ENCODE assay signal across 8 cellular contexts in the genomic region with DNA sequence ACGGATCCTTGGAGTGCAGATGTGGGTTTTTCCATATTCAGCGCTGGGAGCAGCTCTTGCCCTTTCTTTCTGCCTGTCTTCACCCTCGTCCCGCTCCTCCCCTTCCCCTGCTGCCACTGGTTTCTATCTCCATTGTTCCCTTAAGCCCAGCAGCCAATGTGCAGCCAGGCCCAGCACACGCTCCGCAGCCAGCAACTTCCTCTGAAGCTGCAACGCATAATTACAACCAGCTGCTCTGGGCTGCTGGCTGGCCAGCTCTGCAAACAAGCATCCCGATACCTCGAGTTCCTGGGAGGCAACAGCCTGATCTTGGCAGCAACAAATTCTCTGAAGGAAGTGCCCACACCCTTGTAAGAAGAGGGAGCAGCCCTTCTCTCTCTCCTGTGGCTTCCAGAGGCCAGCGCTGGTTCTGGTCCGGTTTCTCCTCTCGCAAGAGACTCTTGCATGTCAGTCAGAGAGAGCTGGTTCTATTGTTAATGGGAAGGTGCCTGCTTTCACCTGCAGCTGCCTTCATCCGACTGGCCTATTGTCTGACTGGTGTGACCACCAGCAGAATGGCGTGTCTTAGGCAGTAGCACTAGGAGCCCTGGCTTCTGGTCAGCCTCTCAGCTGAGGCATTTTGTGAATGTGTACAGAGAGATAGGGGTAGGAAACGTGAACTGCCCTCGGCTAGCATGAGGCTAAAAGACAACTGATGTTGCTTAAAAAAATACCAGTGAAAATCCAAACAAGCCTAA.
DNase-seq lines count a peak whose midpoint lies in the region; ATAC-seq, FAIRE-seq and TF ChIP-seq lines count a peak whose summit lies in the region.

No MANE protein-coding gene starts in this region.

- H3K4me3 ChIP-seq in adipocyte (ENCODE audit: low read length) (peak overlapping the region; percentile 70), prostate gland (no peak overlapping the region)
- no peak overlapping the region for H3K4me3 ChIP-seq in effector memory CD4-positive, alpha-beta T cell (ENCODE audit: insufficient read depth, low read depth, low read length, poor library complexity, severe bottlenecking)

- DNase-seq in DMS53 (lab: John Stamatoyannopoulos, UW) (peak; percentile 96), NCI-H2029 treated with DMSO at 0.1 percent for 48 hours (lab: John Stamatoyannopoulos, UW) (peak; percentile 79), adipocyte (ENCODE audit: low read depth) (peak; percentile 96), left ventricle myocardium superior (peak; percentile 85), prostate gland (ENCODE audit: low spot score) (peak; percentile 50), GM12892 (ENCODE audit: insufficient read length) (no peak)
- DNase-seq in effector memory CD4-positive, alpha-beta T cell: no peak

- H3K27me3 ChIP-seq in adipocyte (replicated peaks; ENCODE audit: control insufficient read depth, insufficient read depth, low read length) (no peaks in the 10 kb centered on the region), prostate gland (replicated peaks; ENCODE audit: insufficient read depth) (no peaks in the 10 kb centered on the region)
- no peaks in the 10 kb centered on the region for H3K27me3 ChIP-seq in effector memory CD4-positive, alpha-beta T cell (replicated peaks; ENCODE audit: control insufficient read depth, insufficient read depth, low read length, poor library complexity, severe bottlenecking)

- 12% methylated on average over 16 of the region's 16 CpGs for WGBS in prostate gland

- H3K9ac ChIP-seq in adipocyte (ENCODE audit: low read length): peak overlapping the region; percentile 82

- FAIRE-seq in GM12892 (lab: Jason Lieb, UNC): no peak

- ATAC-seq in left ventricle myocardium superior: peak; percentile 89
- no peak for ATAC-seq in GM19324 (IDR thresholded peaks at IDR 0.05; ENCODE audit: low FRiP score, unreplicated experiment)

- TF ChIP-seq CTCF in prostate gland (IDR thresholded peaks at IDR 0.05): no peak

- H3K36me3 ChIP-seq in adipocyte (ENCODE audit: control insufficient read depth, insufficient read depth, low read length, severe bottlenecking): no peaks in the 10 kb centered on the region
- H3K36me3 ChIP-seq in prostate gland: no peaks in the 10 kb centered on the region
- H3K36me3 ChIP-seq in effector memory CD4-positive, alpha-beta T cell (ENCODE audit: control insufficient read depth, insufficient read depth, low read length): no peaks in the 10 kb centered on the region

- no peaks in the 10 kb centered on the region for H3K9me3 ChIP-seq in adipocyte (ENCODE audit: control insufficient read depth, low read length)
- H3K9me3 ChIP-seq in prostate gland: no peaks in the 10 kb centered on the region
- H3K9me3 ChIP-seq in effector memory CD4-positive, alpha-beta T cell (ENCODE audit: control insufficient read depth, low read length): no peaks in the 10 kb centered on the region

- H3K4me1 ChIP-seq in adipocyte (ENCODE audit: control insufficient read depth, insufficient read depth, low read length) (peaks cover 27% of the 10 kb centered on the region), prostate gland (replicated peaks) (peaks cover 7% of the 10 kb centered on the region)
- H3K4me1 ChIP-seq in effector memory CD4-positive, alpha-beta T cell (ENCODE audit: control insufficient read depth, insufficient read depth, low read length, poor library complexity, severe bottlenecking): peaks cover 8% of the 10 kb centered on the region

- intact Hi-C loops in left ventricle myocardium superior (cut with micrococcal nuclease): no loop called here
- intact Hi-C loops in prostate gland (cut with DNase I): no loop called here

- peak overlapping the region; percentile 63 to 68 for H3K27ac ChIP-seq in prostate gland
- no peak overlapping the region for H3K27ac ChIP-seq in effector memory CD4-positive, alpha-beta T cell (ENCODE audit: insufficient read depth, low read length, poor library complexity, severe bottlenecking)

- TF ChIP-seq POLR2A in prostate gland (IDR thresholded peaks at IDR 0.05) (no peak), GM12892 (IDR thresholded peaks at IDR 0.05; ENCODE audit: low read depth, low read length) (no peak)

Comparison
In these comparisons a context has a peak if more than half of its experiments do, and no peak if none do; other contexts are left out.
1. DNase-seq: peak in DMS53 (single experiment), NCI-H2029 treated with DMSO at 0.1 percent for 48 hours (single experiment), adipocyte (single experiment), left ventricle myocardium superior (single experiment) and prostate gland (single experiment); none in GM12892 (single experiment) and effector memory CD4-positive, alpha-beta T cell (0 of 3).